11 cellular contexts compared by ENCODE assay signal in genomic region chr21:34908424-34909055, GRCh38.
DNase-seq lines count a peak whose midpoint lies in the region; ATAC-seq and TF ChIP-seq lines count a peak whose summit lies in the region.
"Had no signal": no experiment of that assay in that cellular context is flagged by ENCODE, and none has a peak within 500 bp of the region (broad histone marks: within the 10 kb centered on the region; RNA-seq: fewer than 3 reads in every experiment).

No MANE protein-coding gene starts in this region.

- TF ChIP-seq CTCF in RWPE2 (IDR thresholded peaks at IDR 0.05; ENCODE audit: poor library complexity, severe bottlenecking): no peak
- TF ChIP-seq CTCF in fibroblast of mammary gland (conservative IDR thresholded peaks at IDR 0.05; ENCODE audit: control insufficient read depth, insufficient read depth, low read depth, low read length): no peak

- H3K36me3 ChIP-seq in RWPE2 (ENCODE audit: low read depth) (no peaks in the 10 kb centered on the region), MG63 (no peaks in the 10 kb centered on the region)
- H3K36me3 ChIP-seq: tibial nerve had no signal

- peak; percentile 56 for DNase-seq in NK-92 treated with Interleukin-12 subunit alpha and Interleukin-12 subunit beta, amount 100 ng/mL, for 24 hours (lab: John Stamatoyannopoulos, UW)
- DNase-seq in NK-92 (lab: John Stamatoyannopoulos, UW; ENCODE audit: unreplicated experiment) (no peak), RWPE2 (ENCODE audit: low spot score) (no peak), fibroblast of mammary gland (ENCODE audit: low read depth) (peak; percentile 64), MG63 (no peak), NCI-H69 (lab: John Stamatoyannopoulos, UW) (no peak)
- DNase-seq in stimulated activated effector memory CD8-positive, alpha-beta T cell treated with anti-CD3 and anti-CD28 coated beads, Interleukin-12 subunit alpha, Interleukin-12 subunit beta, amount 100 ng/mL, for 72 hours (ENCODE audit: low spot score in 2 of 2): no peak
- DNase-seq in effector CD8-positive, alpha-beta T cell (lab: John Stamatoyannopoulos, UW): no peak
- DNase-seq: activated gamma-delta T cell treated with Interleukin-2 at 50 U/mL for 16 hours, NCI-H2107 had no signal

- H3K9me3 ChIP-seq in RWPE2 (ENCODE audit: severe bottlenecking): no peaks in the 10 kb centered on the region
- H3K9me3 ChIP-seq in MG63: no peaks in the 10 kb centered on the region
- H3K9me3 ChIP-seq: tibial nerve had no signal

- H3K27me3 ChIP-seq in RWPE2 (ENCODE audit: insufficient read depth, poor library complexity, severe bottlenecking) (no peaks in the 10 kb centered on the region), MG63 (no peaks in the 10 kb centered on the region)
- H3K27me3 ChIP-seq: tibial nerve had no signal

- H3K27ac Mint-ChIP-seq in stimulated activated effector memory CD8-positive, alpha-beta T cell treated with anti-CD3 and anti-CD28 coated beads, Interleukin-12 subunit alpha, Interleukin-12 subunit beta, amount 100 ng/mL, for 72 hours: peak overlapping the region; percentile 7

- peaks cover 70% of the 10 kb centered on the region for H3K4me1 Mint-ChIP-seq in stimulated activated effector memory CD8-positive, alpha-beta T cell treated with anti-CD3 and anti-CD28 coated beads, Interleukin-12 subunit alpha, Interleukin-12 subunit beta, amount 100 ng/mL, for 72 hours

- H3K9me3 Mint-ChIP-seq in stimulated activated effector memory CD8-positive, alpha-beta T cell treated with anti-CD3 and anti-CD28 coated beads, Interleukin-12 subunit alpha, Interleukin-12 subunit beta, amount 100 ng/mL, for 72 hours: no peaks in the 10 kb centered on the region

- H3K27ac ChIP-seq in RWPE2 (ENCODE audit: poor library complexity, severe bottlenecking): no peak overlapping the region

- no peaks in the 10 kb centered on the region for H3K36me3 Mint-ChIP-seq in stimulated activated effector memory CD8-positive, alpha-beta T cell treated with anti-CD3 and anti-CD28 coated beads, Interleukin-12 subunit alpha, Interleukin-12 subunit beta, amount 100 ng/mL, for 72 hours

- no peak overlapping the region for H3K4me3 Mint-ChIP-seq in stimulated activated effector memory CD8-positive, alpha-beta T cell treated with anti-CD3 and anti-CD28 coated beads, Interleukin-12 subunit alpha, Interleukin-12 subunit beta, amount 100 ng/mL, for 72 hours

- peaks cover 10% of the 10 kb centered on the region for H3K4me1 ChIP-seq in RWPE2 (ENCODE audit: insufficient read depth, poor library complexity, severe bottlenecking)

- H3K4me3 ChIP-seq in RWPE2 (ENCODE audit: severe bottlenecking) (no peak overlapping the region), fibroblast of mammary gland (ENCODE audit: control insufficient read depth, low read depth, low read length) (no peak overlapping the region), MG63 (no peak overlapping the region)
- H3K4me3 ChIP-seq: tibial nerve had no signal

- peak; percentile 19; the same call in 2 of the 3 replicates for ATAC-seq in RWPE2 (ENCODE audit: low read depth)
- no peak for ATAC-seq in stimulated activated effector memory CD8-positive, alpha-beta T cell treated with anti-CD3 and anti-CD28 coated beads, Interleukin-12 subunit alpha, Interleukin-12 subunit beta, amount 100 ng/mL, for 72 hours

Comparison
In these comparisons a context has a peak if more than half of its experiments do, and no peak if none do; other contexts are left out.
1. DNase-seq: peak in NK-92 treated with Interleukin-12 subunit alpha and Interleukin-12 subunit beta, amount 100 ng/mL, for 24 hours (single experiment) and fibroblast of mammary gland (single experiment); none in NK-92 (single experiment), RWPE2 (single experiment), stimulated activated effector memory CD8-positive, alpha-beta T cell treated with anti-CD3 and anti-CD28 coated beads, Interleukin-12 subunit alpha, Interleukin-12 subunit beta, amount 100 ng/mL, for 72 hours (0 of 2), effector CD8-positive, alpha-beta T cell (single experiment), MG63 (single experiment) and NCI-H69 (single experiment).